Comparison of ENCODE assay signal across 1 cellular context in the genomic region with DNA sequence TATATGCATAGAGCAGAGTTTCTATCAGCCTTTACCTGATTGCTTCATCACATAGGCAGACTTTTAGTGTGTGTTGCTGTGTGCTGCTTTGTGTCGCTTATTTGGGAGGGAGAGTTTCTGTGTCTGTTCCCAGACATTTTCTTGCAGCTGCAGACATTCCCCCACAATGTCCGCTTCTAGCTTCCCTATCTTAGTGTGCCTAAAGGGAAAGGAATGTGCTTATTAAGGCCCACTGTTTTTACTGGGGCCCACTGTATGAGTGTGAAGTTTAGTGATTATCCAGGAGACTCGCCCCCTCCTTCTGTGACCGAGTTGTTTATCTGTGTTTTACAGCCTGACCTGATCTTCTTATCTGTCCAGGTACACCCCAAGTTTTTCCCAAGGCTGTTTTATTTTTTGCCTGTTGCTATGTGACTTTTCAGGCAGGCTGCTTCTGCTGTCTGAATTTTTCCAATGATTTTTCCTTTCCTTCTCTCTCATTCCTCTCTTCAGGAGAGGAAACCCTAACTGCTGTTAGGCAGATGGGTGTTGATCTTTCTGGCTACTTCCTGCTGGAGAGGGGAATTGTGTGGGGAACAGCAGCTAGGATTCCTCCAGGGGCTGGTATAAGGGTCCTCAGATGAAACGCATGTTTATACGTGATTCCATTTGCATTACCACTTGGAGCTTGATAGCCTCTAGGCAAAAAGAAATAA.
TF ChIP-seq lines count a peak whose summit lies in the region.

No MANE protein-coding gene starts in this region.

TF ChIP-seq in K562, 482 proteins besides CTCF, POLR2A, EP300 and RAD21 (continued from another document and continues in another):
- TF ChIP-seq, protein P1, sequence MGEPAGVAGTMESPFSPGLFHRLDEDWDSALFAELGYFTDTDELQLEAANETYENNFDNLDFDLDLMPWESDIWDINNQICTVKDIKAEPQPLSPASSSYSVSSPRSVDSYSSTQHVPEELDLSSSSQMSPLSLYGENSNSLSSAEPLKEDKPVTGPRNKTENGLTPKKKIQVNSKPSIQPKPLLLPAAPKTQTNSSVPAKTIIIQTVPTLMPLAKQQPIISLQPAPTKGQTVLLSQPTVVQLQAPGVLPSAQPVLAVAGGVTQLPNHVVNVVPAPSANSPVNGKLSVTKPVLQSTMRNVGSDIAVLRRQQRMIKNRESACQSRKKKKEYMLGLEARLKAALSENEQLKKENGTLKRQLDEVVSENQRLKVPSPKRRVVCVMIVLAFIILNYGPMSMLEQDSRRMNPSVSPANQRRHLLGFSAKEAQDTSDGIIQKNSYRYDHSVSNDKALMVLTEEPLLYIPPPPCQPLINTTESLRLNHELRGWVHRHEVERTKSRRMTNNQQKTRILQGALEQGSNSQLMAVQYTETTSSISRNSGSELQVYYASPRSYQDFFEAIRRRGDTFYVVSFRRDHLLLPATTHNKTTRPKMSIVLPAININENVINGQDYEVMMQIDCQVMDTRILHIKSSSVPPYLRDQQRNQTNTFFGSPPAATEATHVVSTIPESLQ (CRISPR knock-in tag; IDR thresholded peaks at IDR 0.05): no peak
- TF ChIP-seq HMG20A (CRISPR knock-in tag; conservative IDR thresholded peaks at IDR 0.05): no peak
- TF ChIP-seq L3MBTL2 (IDR thresholded peaks at IDR 0.05): no peak
- TF ChIP-seq BHLHE40 (IDR thresholded peaks at IDR 0.05; ENCODE audit: low read length): no peak
- TF ChIP-seq, protein P2, sequence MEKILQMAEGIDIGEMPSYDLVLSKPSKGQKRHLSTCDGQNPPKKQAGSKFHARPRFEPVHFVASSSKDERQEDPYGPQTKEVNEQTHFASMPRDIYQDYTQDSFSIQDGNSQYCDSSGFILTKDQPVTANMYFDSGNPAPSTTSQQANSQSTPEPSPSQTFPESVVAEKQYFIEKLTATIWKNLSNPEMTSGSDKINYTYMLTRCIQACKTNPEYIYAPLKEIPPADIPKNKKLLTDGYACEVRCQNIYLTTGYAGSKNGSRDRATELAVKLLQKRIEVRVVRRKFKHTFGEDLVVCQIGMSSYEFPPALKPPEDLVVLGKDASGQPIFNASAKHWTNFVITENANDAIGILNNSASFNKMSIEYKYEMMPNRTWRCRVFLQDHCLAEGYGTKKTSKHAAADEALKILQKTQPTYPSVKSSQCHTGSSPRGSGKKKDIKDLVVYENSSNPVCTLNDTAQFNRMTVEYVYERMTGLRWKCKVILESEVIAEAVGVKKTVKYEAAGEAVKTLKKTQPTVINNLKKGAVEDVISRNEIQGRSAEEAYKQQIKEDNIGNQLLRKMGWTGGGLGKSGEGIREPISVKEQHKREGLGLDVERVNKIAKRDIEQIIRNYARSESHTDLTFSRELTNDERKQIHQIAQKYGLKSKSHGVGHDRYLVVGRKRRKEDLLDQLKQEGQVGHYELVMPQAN (IDR thresholded peaks at IDR 0.05; ENCODE audit: borderline replicate concordance): no peak
- TF ChIP-seq, protein P3, sequence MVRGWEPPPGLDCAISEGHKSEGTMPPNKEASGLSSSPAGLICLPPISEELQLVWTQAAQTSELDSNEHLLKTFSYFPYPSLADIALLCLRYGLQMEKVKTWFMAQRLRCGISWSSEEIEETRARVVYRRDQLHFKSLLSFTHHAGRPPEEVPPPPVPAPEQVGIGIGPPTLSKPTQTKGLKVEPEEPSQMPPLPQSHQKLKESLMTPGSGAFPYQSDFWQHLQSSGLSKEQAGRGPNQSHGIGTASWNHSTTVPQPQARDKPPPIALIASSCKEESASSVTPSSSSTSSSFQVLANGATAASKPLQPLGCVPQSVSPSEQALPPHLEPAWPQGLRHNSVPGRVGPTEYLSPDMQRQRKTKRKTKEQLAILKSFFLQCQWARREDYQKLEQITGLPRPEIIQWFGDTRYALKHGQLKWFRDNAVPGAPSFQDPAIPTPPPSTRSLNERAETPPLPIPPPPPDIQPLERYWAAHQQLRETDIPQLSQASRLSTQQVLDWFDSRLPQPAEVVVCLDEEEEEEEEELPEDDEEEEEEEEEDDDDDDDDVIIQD (CRISPR knock-in tag; IDR thresholded peaks at IDR 0.05): no peak
- no peak for TF ChIP-seq CHD1 (IDR thresholded peaks at IDR 0.05; ENCODE audit: low read length)
- TF ChIP-seq NBN (IDR thresholded peaks at IDR 0.05; ENCODE audit: low read depth): 0 out of 2 replicates have a peak, but pooled peaks have one; percentile 18
- TF ChIP-seq ASH1L (IDR thresholded peaks at IDR 0.05; ENCODE audit: borderline replicate concordance, low read depth, partially characterized antibody): no peak
- no peak for TF ChIP-seq ZKSCAN1 (IDR thresholded peaks at IDR 0.05; ENCODE audit: low read depth, low read length)
- no peak for TF ChIP-seq ESRRA (IDR thresholded peaks at IDR 0.05; ENCODE audit: borderline replicate concordance, low read depth)
- no peak for TF ChIP-seq ARID2 (IDR thresholded peaks at IDR 0.05)
- TF ChIP-seq ZBED1 (IDR thresholded peaks at IDR 0.05): no peak
- TF ChIP-seq SNIP1 (IDR thresholded peaks at IDR 0.05; ENCODE audit: low read depth): no peak
- TF ChIP-seq SRSF9 (IDR thresholded peaks at IDR 0.05; ENCODE audit: borderline replicate concordance, low read depth, low read length): no peak
- no peak for TF ChIP-seq SRSF7 (optimal IDR thresholded peaks at IDR 0.05; ENCODE audit: low read depth, low read length)
- TF ChIP-seq, protein P4, sequence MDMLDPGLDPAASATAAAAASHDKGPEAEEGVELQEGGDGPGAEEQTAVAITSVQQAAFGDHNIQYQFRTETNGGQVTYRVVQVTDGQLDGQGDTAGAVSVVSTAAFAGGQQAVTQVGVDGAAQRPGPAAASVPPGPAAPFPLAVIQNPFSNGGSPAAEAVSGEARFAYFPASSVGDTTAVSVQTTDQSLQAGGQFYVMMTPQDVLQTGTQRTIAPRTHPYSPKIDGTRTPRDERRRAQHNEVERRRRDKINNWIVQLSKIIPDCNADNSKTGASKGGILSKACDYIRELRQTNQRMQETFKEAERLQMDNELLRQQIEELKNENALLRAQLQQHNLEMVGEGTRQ (CRISPR knock-in tag; IDR thresholded peaks at IDR 0.05): no peak
- TF ChIP-seq MEF2A (IDR thresholded peaks at IDR 0.05; ENCODE audit: control insufficient read depth, low read depth, low read length): no peak
- TF ChIP-seq NCOA1 (IDR thresholded peaks at IDR 0.05; ENCODE audit: low read depth): 0 out of 2 replicates have a peak, but pooled peaks have one; percentile 67
- TF ChIP-seq BRD4 (IDR thresholded peaks at IDR 0.05): no peak
- peak; percentile 53; the same call in 1 of the 2 replicates for TF ChIP-seq MBD2 (IDR thresholded peaks at IDR 0.05; ENCODE audit: borderline replicate concordance, low read depth)
- peak; percentile 70 for TF ChIP-seq GATA2 (CRISPR knock-in tag; IDR thresholded peaks at IDR 0.05)
- TF ChIP-seq PCBP1 (IDR thresholded peaks at IDR 0.05; ENCODE audit: low read depth, low read length, poor library complexity, severe bottlenecking): no peak
- TF ChIP-seq CHD2 (IDR thresholded peaks at IDR 0.05; ENCODE audit: low read depth, low read length): no peak
- peak; percentile 53 for TF ChIP-seq NFE2 (IDR thresholded peaks at IDR 0.05; ENCODE audit: low read depth)
- TF ChIP-seq RBM34 (IDR thresholded peaks at IDR 0.05; ENCODE audit: borderline replicate concordance, insufficient read depth, low read length): no peak
- no peak for TF ChIP-seq KLF1 (tag; IDR thresholded peaks at IDR 0.05)
- TF ChIP-seq, protein P5, sequence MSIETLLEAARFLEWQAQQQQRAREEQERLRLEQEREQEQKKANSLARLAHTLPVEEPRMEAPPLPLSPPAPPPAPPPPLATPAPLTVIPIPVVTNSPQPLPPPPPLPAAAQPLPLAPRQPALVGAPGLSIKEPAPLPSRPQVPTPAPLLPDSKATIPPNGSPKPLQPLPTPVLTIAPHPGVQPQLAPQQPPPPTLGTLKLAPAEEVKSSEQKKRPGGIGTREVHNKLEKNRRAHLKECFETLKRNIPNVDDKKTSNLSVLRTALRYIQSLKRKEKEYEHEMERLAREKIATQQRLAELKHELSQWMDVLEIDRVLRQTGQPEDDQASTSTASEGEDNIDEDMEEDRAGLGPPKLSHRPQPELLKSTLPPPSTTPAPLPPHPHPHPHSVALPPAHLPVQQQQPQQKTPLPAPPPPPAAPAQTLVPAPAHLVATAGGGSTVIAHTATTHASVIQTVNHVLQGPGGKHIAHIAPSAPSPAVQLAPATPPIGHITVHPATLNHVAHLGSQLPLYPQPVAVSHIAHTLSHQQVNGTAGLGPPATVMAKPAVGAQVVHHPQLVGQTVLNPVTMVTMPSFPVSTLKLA (conservative IDR thresholded peaks at IDR 0.05): peak in 1 of 2 experiments; percentile 28; a peak in 1 of 4 replicates
- TF ChIP-seq ZNF57 (CRISPR knock-in tag; IDR thresholded peaks at IDR 0.05): no peak
- peak; percentile 68 for TF ChIP-seq FOSL1 (tag; conservative IDR thresholded peaks at IDR 0.05)
- TF ChIP-seq, protein P6, sequence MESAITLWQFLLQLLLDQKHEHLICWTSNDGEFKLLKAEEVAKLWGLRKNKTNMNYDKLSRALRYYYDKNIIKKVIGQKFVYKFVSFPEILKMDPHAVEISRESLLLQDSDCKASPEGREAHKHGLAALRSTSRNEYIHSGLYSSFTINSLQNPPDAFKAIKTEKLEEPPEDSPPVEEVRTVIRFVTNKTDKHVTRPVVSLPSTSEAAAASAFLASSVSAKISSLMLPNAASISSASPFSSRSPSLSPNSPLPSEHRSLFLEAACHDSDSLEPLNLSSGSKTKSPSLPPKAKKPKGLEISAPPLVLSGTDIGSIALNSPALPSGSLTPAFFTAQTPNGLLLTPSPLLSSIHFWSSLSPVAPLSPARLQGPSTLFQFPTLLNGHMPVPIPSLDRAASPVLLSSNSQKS (CRISPR knock-in tag; IDR thresholded peaks at IDR 0.05): no peak
- TF ChIP-seq NELFE (IDR thresholded peaks at IDR 0.05; ENCODE audit: insufficient read depth, insufficient read length): no peak
- TF ChIP-seq NCOR1 (IDR thresholded peaks at IDR 0.05): peak; percentile 86
- TF ChIP-seq BACH1 (tag; IDR thresholded peaks at IDR 0.05): no peak
- TF ChIP-seq NR1H2 (CRISPR knock-in tag; IDR thresholded peaks at IDR 0.05): no peak
- TF ChIP-seq CEBPB (tag; IDR thresholded peaks at IDR 0.05): peak; percentile 79
- TF ChIP-seq NCOA6 (IDR thresholded peaks at IDR 0.05): no peak
- TF ChIP-seq FOXJ3 (CRISPR knock-in tag; IDR thresholded peaks at IDR 0.05): no peak
- TF ChIP-seq, protein P7, sequence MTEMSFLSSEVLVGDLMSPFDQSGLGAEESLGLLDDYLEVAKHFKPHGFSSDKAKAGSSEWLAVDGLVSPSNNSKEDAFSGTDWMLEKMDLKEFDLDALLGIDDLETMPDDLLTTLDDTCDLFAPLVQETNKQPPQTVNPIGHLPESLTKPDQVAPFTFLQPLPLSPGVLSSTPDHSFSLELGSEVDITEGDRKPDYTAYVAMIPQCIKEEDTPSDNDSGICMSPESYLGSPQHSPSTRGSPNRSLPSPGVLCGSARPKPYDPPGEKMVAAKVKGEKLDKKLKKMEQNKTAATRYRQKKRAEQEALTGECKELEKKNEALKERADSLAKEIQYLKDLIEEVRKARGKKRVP (CRISPR knock-in tag; IDR thresholded peaks at IDR 0.05): no peak
- peak; percentile 70 for TF ChIP-seq NFIC (IDR thresholded peaks at IDR 0.05)
- no peak for TF ChIP-seq ZNF79 (CRISPR knock-in tag; IDR thresholded peaks at IDR 0.05; ENCODE audit: low read depth)
- TF ChIP-seq, protein P8, sequence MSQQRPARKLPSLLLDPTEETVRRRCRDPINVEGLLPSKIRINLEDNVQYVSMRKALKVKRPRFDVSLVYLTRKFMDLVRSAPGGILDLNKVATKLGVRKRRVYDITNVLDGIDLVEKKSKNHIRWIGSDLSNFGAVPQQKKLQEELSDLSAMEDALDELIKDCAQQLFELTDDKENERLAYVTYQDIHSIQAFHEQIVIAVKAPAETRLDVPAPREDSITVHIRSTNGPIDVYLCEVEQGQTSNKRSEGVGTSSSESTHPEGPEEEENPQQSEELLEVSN (IDR thresholded peaks at IDR 0.05; ENCODE audit: borderline replicate concordance in 1 of 2, extremely low read depth in 1 of 2, insufficient read depth in 1 of 2, insufficient read length in 1 of 2, low read depth in 1 of 2, low read length in 1 of 2, poor library complexity in 1 of 2, severe bottlenecking in 1 of 2): no peak
- no peak for TF ChIP-seq PTBP1 (IDR thresholded peaks at IDR 0.05; ENCODE audit: low read depth, low read length)
- no peak for TF ChIP-seq ZNF764 (CRISPR knock-in tag; IDR thresholded peaks at IDR 0.05; ENCODE audit: low read depth)
- TF ChIP-seq, protein P9, sequence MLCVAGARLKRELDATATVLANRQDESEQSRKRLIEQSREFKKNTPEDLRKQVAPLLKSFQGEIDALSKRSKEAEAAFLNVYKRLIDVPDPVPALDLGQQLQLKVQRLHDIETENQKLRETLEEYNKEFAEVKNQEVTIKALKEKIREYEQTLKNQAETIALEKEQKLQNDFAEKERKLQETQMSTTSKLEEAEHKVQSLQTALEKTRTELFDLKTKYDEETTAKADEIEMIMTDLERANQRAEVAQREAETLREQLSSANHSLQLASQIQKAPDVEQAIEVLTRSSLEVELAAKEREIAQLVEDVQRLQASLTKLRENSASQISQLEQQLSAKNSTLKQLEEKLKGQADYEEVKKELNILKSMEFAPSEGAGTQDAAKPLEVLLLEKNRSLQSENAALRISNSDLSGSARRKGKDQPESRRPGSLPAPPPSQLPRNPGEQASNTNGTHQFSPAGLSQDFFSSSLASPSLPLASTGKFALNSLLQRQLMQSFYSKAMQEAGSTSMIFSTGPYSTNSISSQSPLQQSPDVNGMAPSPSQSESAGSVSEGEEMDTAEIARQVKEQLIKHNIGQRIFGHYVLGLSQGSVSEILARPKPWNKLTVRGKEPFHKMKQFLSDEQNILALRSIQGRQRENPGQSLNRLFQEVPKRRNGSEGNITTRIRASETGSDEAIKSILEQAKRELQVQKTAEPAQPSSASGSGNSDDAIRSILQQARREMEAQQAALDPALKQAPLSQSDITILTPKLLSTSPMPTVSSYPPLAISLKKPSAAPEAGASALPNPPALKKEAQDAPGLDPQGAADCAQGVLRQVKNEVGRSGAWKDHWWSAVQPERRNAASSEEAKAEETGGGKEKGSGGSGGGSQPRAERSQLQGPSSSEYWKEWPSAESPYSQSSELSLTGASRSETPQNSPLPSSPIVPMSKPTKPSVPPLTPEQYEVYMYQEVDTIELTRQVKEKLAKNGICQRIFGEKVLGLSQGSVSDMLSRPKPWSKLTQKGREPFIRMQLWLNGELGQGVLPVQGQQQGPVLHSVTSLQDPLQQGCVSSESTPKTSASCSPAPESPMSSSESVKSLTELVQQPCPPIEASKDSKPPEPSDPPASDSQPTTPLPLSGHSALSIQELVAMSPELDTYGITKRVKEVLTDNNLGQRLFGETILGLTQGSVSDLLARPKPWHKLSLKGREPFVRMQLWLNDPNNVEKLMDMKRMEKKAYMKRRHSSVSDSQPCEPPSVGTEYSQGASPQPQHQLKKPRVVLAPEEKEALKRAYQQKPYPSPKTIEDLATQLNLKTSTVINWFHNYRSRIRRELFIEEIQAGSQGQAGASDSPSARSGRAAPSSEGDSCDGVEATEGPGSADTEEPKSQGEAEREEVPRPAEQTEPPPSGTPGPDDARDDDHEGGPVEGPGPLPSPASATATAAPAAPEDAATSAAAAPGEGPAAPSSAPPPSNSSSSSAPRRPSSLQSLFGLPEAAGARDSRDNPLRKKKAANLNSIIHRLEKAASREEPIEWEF (CRISPR knock-in tag; IDR thresholded peaks at IDR 0.05): no peak
- TF ChIP-seq, protein P10, sequence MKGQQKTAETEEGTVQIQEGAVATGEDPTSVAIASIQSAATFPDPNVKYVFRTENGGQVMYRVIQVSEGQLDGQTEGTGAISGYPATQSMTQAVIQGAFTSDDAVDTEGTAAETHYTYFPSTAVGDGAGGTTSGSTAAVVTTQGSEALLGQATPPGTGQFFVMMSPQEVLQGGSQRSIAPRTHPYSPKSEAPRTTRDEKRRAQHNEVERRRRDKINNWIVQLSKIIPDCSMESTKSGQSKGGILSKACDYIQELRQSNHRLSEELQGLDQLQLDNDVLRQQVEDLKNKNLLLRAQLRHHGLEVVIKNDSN (CRISPR knock-in tag; IDR thresholded peaks at IDR 0.05): no peak
- TF ChIP-seq HDAC2 (IDR thresholded peaks at IDR 0.05): peak; percentile 39; the same call in 1 of the 2 replicates
- TF ChIP-seq NCOA4 (IDR thresholded peaks at IDR 0.05; ENCODE audit: partially characterized antibody): no peak
- no peak for TF ChIP-seq THRAP3 (IDR thresholded peaks at IDR 0.05; ENCODE audit: borderline replicate concordance)
